In genomic region chr16:87487361-87487924, GRCh38 we compare ENCODE assay signal across 9 cellular contexts. TPM values are rescaled to one million over a fixed set of nuclear protein-coding genes. Genes with fewer than 3 reads are reported as not detected.
A peak's percentile ranks its signal among the peaks of the same experiment; 100 is the strongest.
DNase-seq lines count a peak whose midpoint lies in the region; ATAC-seq, FAIRE-seq and TF ChIP-seq lines count a peak whose summit lies in the region.
"Had no signal": no experiment of that assay in that cellular context is flagged by ENCODE, and none has a peak within 500 bp of the region (broad histone marks: within the 10 kb centered on the region; RNA-seq: fewer than 3 reads in every experiment).

No MANE protein-coding gene starts in this region.

- no peak overlapping the region for H3K9ac ChIP-seq in skeletal muscle satellite cell (ENCODE audit: low read depth, low read length)

- H3K4me1 ChIP-seq in RWPE2 (ENCODE audit: insufficient read depth, poor library complexity, severe bottlenecking): peaks cover 37% of the 10 kb centered on the region
- peaks cover 51% of the 10 kb centered on the region for H3K4me1 ChIP-seq in skeletal muscle satellite cell (ENCODE audit: control insufficient read depth, insufficient read depth, low read length)

- ATAC-seq in activated CD4-positive, alpha-beta T cell treated with anti-CD3 and anti-CD28 coated beads for 36 hours: no peak
- ATAC-seq in RWPE2 (ENCODE audit: low read depth) (peak; percentile 76), GM19023 (IDR thresholded peaks at IDR 0.05; ENCODE audit: unreplicated experiment) (no peak)

- H3K9me3 ChIP-seq in RWPE2 (ENCODE audit: severe bottlenecking) (no peaks in the 10 kb centered on the region), skeletal muscle satellite cell (replicated peaks; ENCODE audit: low read length) (no peaks in the 10 kb centered on the region)

- CTCF ChIA-PET in activated CD4-positive, alpha-beta T cell treated with anti-CD3 and anti-CD28 coated beads for 36 hours (lab: Charles Lee): no interaction called here

- no peak for FAIRE-seq in GM19239 (lab: Jason Lieb, UNC)

- H3K27ac Mint-ChIP-seq in activated CD4-positive, alpha-beta T cell treated with anti-CD3 and anti-CD28 coated beads for 36 hours: no peak overlapping the region
- H3K27ac Mint-ChIP-seq in glutamatergic neuron (ENCODE audit: unreplicated experiment): no peak overlapping the region
- H3K27ac Mint-ChIP-seq: B cell had no signal

- peak; percentile 43 for DNase-seq in activated CD4-positive, alpha-beta T cell treated with anti-CD3 and anti-CD28 coated beads for 36 hours
- DNase-seq in activated CD4-positive, alpha-beta T cell treated with anti-CD3 and anti-CD28 coated beads, Interleukin-2, amount 50 U/mL, for 4 hours: no peak
- DNase-seq in RWPE2 (ENCODE audit: low spot score): peak; percentile 83
- peak; percentile 40 for DNase-seq in glutamatergic neuron
- no peak for DNase-seq in RKO (ENCODE audit: low spot score)
- DNase-seq in GM19239 (ENCODE audit: insufficient read length, low spot score): no peak

- H3K36me3 ChIP-seq in RWPE2 (ENCODE audit: low read depth) (peaks cover 5% of the 10 kb centered on the region; the same call in 1 of the 2 replicates), skeletal muscle satellite cell (ENCODE audit: insufficient read depth, low read length) (no peaks in the 10 kb centered on the region)

- H3K4me1 Mint-ChIP-seq in activated CD4-positive, alpha-beta T cell treated with anti-CD3 and anti-CD28 coated beads for 36 hours: peaks cover 75% of the 10 kb centered on the region
- H3K4me1 Mint-ChIP-seq in glutamatergic neuron (ENCODE audit: low read depth, unreplicated experiment): peaks cover 39% of the 10 kb centered on the region

- H3K4me2 ChIP-seq in skeletal muscle satellite cell (ENCODE audit: low read length): peak overlapping the region; percentile 3

- no peak overlapping the region for H3K27ac ChIP-seq in RWPE2 (ENCODE audit: poor library complexity, severe bottlenecking)

- H3K27me3 ChIP-seq in RWPE2 (ENCODE audit: insufficient read depth, poor library complexity, severe bottlenecking): no peaks in the 10 kb centered on the region
- H3K27me3 ChIP-seq in skeletal muscle satellite cell (ENCODE audit: control insufficient read depth, insufficient read depth, low read length): no peaks in the 10 kb centered on the region

- POLR2A ChIA-PET in activated CD4-positive, alpha-beta T cell treated with anti-CD3 and anti-CD28 coated beads for 36 hours (lab: Charles Lee): no interaction called here

- peak overlapping the region; percentile 18 for H3K4me3 Mint-ChIP-seq in activated CD4-positive, alpha-beta T cell treated with anti-CD3 and anti-CD28 coated beads for 36 hours
- H3K4me3 Mint-ChIP-seq in glutamatergic neuron (ENCODE audit: unreplicated experiment): peak overlapping the region; percentile 53
- H3K4me3 Mint-ChIP-seq: B cell had no signal

- intact Hi-C loops in activated CD4-positive, alpha-beta T cell treated with anti-CD3 and anti-CD28 coated beads for 36 hours (cut with DNase I, micrococcal nuclease): loop anchor here in 1 of 2 experiments (2.0 kb wide), 1 partner anchor 23 kb away; no protein-coding TSS in a partner anchor

- H3K9me3 Mint-ChIP-seq in activated CD4-positive, alpha-beta T cell treated with anti-CD3 and anti-CD28 coated beads for 36 hours (ENCODE audit: low read depth): no peaks in the 10 kb centered on the region
- H3K9me3 Mint-ChIP-seq in glutamatergic neuron (ENCODE audit: unreplicated experiment): peaks cover 2% of the 10 kb centered on the region

- TF ChIP-seq CTCF in RWPE2 (IDR thresholded peaks at IDR 0.05; ENCODE audit: poor library complexity, severe bottlenecking): no peak
- TF ChIP-seq CTCF in glutamatergic neuron (IDR thresholded peaks at IDR 0.05; ENCODE audit: partially characterized antibody, unreplicated experiment): no peak

- peak overlapping the region; percentile 15 for H3K4me3 ChIP-seq in RWPE2 (ENCODE audit: severe bottlenecking)
- H3K4me3 ChIP-seq in skeletal muscle satellite cell (ENCODE audit: low read length): no peak overlapping the region

- H3K36me3 Mint-ChIP-seq in activated CD4-positive, alpha-beta T cell treated with anti-CD3 and anti-CD28 coated beads for 36 hours (ENCODE audit: low read depth): peaks cover 6% of the 10 kb centered on the region
- no peaks in the 10 kb centered on the region for H3K36me3 Mint-ChIP-seq in glutamatergic neuron (ENCODE audit: unreplicated experiment)

- no peaks in the 10 kb centered on the region for H3K27me3 Mint-ChIP-seq in activated CD4-positive, alpha-beta T cell treated with anti-CD3 and anti-CD28 coated beads for 36 hours
- peaks cover 3% of the 10 kb centered on the region for H3K27me3 Mint-ChIP-seq in glutamatergic neuron (ENCODE audit: unreplicated experiment)

RNA-seq across cellular contexts. Expression of gene ZCCHC14, which starts 5.4 kb away (rescaled TPM):
- total RNA-seq in activated CD4-positive, alpha-beta T cell treated with anti-CD3 and anti-CD28 coated beads for 36 hours: 10 to 100 TPM; 10.1 to 12.9 TPM
- 29.2 TPM for total RNA-seq in glutamatergic neuron (ENCODE audit: unreplicated experiment)
- 5.7 and 12.2 TPM in 2 replicates for total RNA-seq in skeletal muscle satellite cell (2012; rRNA removed)

Comparison
In these comparisons a context has a peak if more than half of its experiments do, and no peak if none do; other contexts are left out.
1. DNase-seq: peak in activated CD4-positive, alpha-beta T cell treated with anti-CD3 and anti-CD28 coated beads for 36 hours (single experiment), RWPE2 (single experiment) and glutamatergic neuron (single experiment); none in activated CD4-positive, alpha-beta T cell treated with anti-CD3 and anti-CD28 coated beads, Interleukin-2, amount 50 U/mL, for 4 hours (0 of 2), RKO (single experiment) and GM19239 (single experiment).